ENCODE assay signal across 8 cellular contexts in genomic region chrX:137427061-137427778, GRCh38.
A peak's percentile ranks its signal among the peaks of the same experiment; 100 is the strongest.
DNase-seq lines count a peak whose midpoint lies in the region; ATAC-seq, FAIRE-seq and TF ChIP-seq lines count a peak whose summit lies in the region.

No MANE protein-coding gene starts in this region.

- H3K9me3 Mint-ChIP-seq in activated naive CD4-positive, alpha-beta T cell treated with anti-CD3 and anti-CD28 coated beads for 36 hours: no peaks in the 10 kb centered on the region
- peaks cover 3% of the 10 kb centered on the region for H3K9me3 Mint-ChIP-seq in activated naive CD8-positive, alpha-beta T cell treated with anti-CD3 and anti-CD28 coated beads, Interleukin-2, amount 50 U/mL, for 24 hours

- TF ChIP-seq CTCF in keratinocyte (optimal IDR thresholded peaks at IDR 0.05 in 1 of 3, IDR thresholded peaks at IDR 0.05 in 1 of 3, conservative IDR thresholded peaks at IDR 0.05 in 1 of 3; ENCODE audit: extremely low read depth in 1 of 3, insufficient read depth in 2 of 3, low read length in 3 of 3) (no peak), suprapubic skin (IDR thresholded peaks at IDR 0.05) (no peak)

- H3K27me3 ChIP-seq in keratinocyte (ENCODE audit: control insufficient read depth, extremely low read depth, insufficient read depth, low read length): peaks cover 40% of the 10 kb centered on the region
- peaks cover 74% of the 10 kb centered on the region for H3K27me3 ChIP-seq in suprapubic skin

- CTCF ChIA-PET in activated naive CD4-positive, alpha-beta T cell treated with anti-CD3 and anti-CD28 coated beads for 36 hours (lab: Charles Lee): no interaction called here

- no peaks in the 10 kb centered on the region for H3K9me1 ChIP-seq in keratinocyte (ENCODE audit: control insufficient read depth, extremely low read depth, insufficient read depth, low read length)

- no peak for ATAC-seq in activated naive CD8-positive, alpha-beta T cell treated with anti-CD3 and anti-CD28 coated beads, Interleukin-2, amount 50 U/mL, for 24 hours
- ATAC-seq in GM19351 (IDR thresholded peaks at IDR 0.05; ENCODE audit: unreplicated experiment): no peak

- H3K4me3 ChIP-seq in keratinocyte (ENCODE audit: control insufficient read depth in 2 of 3, extremely low read depth in 1 of 3, insufficient read depth in 2 of 3, low read depth in 1 of 3, low read length in 3 of 3) (peak overlapping the region in 1 of 3 experiments; percentile 7), suprapubic skin (peak overlapping the region; percentile 52)

- 17% methylated on average over 19 of the region's 50 CpGs for WGBS in suprapubic skin

- no peak overlapping the region for H2AFZ ChIP-seq in keratinocyte (ENCODE audit: control insufficient read depth, low read length)

- H3K9me3 ChIP-seq in keratinocyte (ENCODE audit: control insufficient read depth, low read depth, low read length) (no peaks in the 10 kb centered on the region), suprapubic skin (no peaks in the 10 kb centered on the region)

- no peaks in the 10 kb centered on the region for H3K36me3 Mint-ChIP-seq in activated naive CD4-positive, alpha-beta T cell treated with anti-CD3 and anti-CD28 coated beads for 36 hours (ENCODE audit: low read depth)
- no peaks in the 10 kb centered on the region for H3K36me3 Mint-ChIP-seq in activated naive CD8-positive, alpha-beta T cell treated with anti-CD3 and anti-CD28 coated beads, Interleukin-2, amount 50 U/mL, for 24 hours (ENCODE audit: low read depth)

- peak overlapping the region; percentile 10 for H3K4me2 ChIP-seq in keratinocyte (ENCODE audit: control insufficient read depth, extremely low read depth, insufficient read depth, low read depth, low read length)

- H3K27me3 Mint-ChIP-seq in activated naive CD4-positive, alpha-beta T cell treated with anti-CD3 and anti-CD28 coated beads for 36 hours (ENCODE audit: low read depth): peaks cover 38% of the 10 kb centered on the region
- peaks cover 56% of the 10 kb centered on the region for H3K27me3 Mint-ChIP-seq in activated naive CD8-positive, alpha-beta T cell treated with anti-CD3 and anti-CD28 coated beads, Interleukin-2, amount 50 U/mL, for 24 hours

- DNase-seq in activated naive CD4-positive, alpha-beta T cell treated with anti-CD3 and anti-CD28 coated beads for 36 hours: no peak
- DNase-seq in activated naive CD4-positive, alpha-beta T cell (lab: John Stamatoyannopoulos, UW): no peak
- DNase-seq in activated naive CD8-positive, alpha-beta T cell treated with anti-CD3 and anti-CD28 coated beads, Interleukin-2, amount 50 U/mL, for 24 hours: no peak
- DNase-seq in keratinocyte (ENCODE audit: low read depth, low spot score) (no peak), suprapubic skin (ENCODE audit: low spot score in 2 of 2) (no peak), NCI-H2107 treated with DMSO at 0.1 percent for 48 hours (lab: John Stamatoyannopoulos, UW; ENCODE audit: unreplicated experiment) (no peak), SIG-M5 (lab: John Stamatoyannopoulos, UW) (no peak)

- dilution Hi-C loops in keratinocyte (cut with MboI; ENCODE audit: extremely low pct_ligation_motif_present, low sequenced_read_pairs): no loop called here

- TF ChIP-seq POLR2A in suprapubic skin (IDR thresholded peaks at IDR 0.05): no peak

- no peaks in the 10 kb centered on the region for H4K20me1 ChIP-seq in keratinocyte (ENCODE audit: control insufficient read depth, extremely low read depth, insufficient read depth, low read length)

- intact Hi-C loops in activated naive CD4-positive, alpha-beta T cell treated with anti-CD3 and anti-CD28 coated beads for 36 hours (cut with micrococcal nuclease): loop anchor here (2.0 to 5.0 kb wide), 3 partner anchors 120 to 375 kb away; no protein-coding TSS in a partner anchor

- no peaks in the 10 kb centered on the region for H3K79me2 ChIP-seq in keratinocyte (ENCODE audit: control insufficient read depth, insufficient read depth, low read length)

- FAIRE-seq in keratinocyte (lab: Jason Lieb, UNC): no peak

- no peak overlapping the region for H3K27ac Mint-ChIP-seq in activated naive CD4-positive, alpha-beta T cell treated with anti-CD3 and anti-CD28 coated beads for 36 hours
- no peak overlapping the region for H3K27ac Mint-ChIP-seq in activated naive CD8-positive, alpha-beta T cell treated with anti-CD3 and anti-CD28 coated beads, Interleukin-2, amount 50 U/mL, for 24 hours

- no peak overlapping the region for H3K9ac ChIP-seq in keratinocyte (ENCODE audit: control insufficient read depth, extremely low read depth, insufficient read depth, low read length)

- H3K4me1 ChIP-seq in keratinocyte (ENCODE audit: control insufficient read depth, extremely low read depth, insufficient read depth, low read length) (no peaks in the 10 kb centered on the region), suprapubic skin (peaks cover 24% of the 10 kb centered on the region)

- H3K27ac ChIP-seq in keratinocyte (ENCODE audit: control insufficient read depth, insufficient read depth, low read length): no peak overlapping the region
- no peak overlapping the region for H3K27ac ChIP-seq in suprapubic skin

- H3K36me3 ChIP-seq in keratinocyte (ENCODE audit: control insufficient read depth in 2 of 2, extremely low read depth in 1 of 2, insufficient read depth in 2 of 2, low read length in 2 of 2): no peaks in the 10 kb centered on the region
- no peaks in the 10 kb centered on the region for H3K36me3 ChIP-seq in suprapubic skin

- TF ChIP-seq EP300 in suprapubic skin (IDR thresholded peaks at IDR 0.05): no peak

- peak overlapping the region; percentile 66 for H3K4me3 Mint-ChIP-seq in activated naive CD4-positive, alpha-beta T cell treated with anti-CD3 and anti-CD28 coated beads for 36 hours
- peak overlapping the region; percentile 54 for H3K4me3 Mint-ChIP-seq in activated naive CD8-positive, alpha-beta T cell treated with anti-CD3 and anti-CD28 coated beads, Interleukin-2, amount 50 U/mL, for 24 hours

- H3K4me1 Mint-ChIP-seq in activated naive CD4-positive, alpha-beta T cell treated with anti-CD3 and anti-CD28 coated beads for 36 hours (ENCODE audit: low read depth): peaks cover 10% of the 10 kb centered on the region
- peaks cover 4% of the 10 kb centered on the region for H3K4me1 Mint-ChIP-seq in activated naive CD8-positive, alpha-beta T cell treated with anti-CD3 and anti-CD28 coated beads, Interleukin-2, amount 50 U/mL, for 24 hours
